Comparison of ENCODE assay signal across 23 cellular contexts in the genomic region with DNA sequence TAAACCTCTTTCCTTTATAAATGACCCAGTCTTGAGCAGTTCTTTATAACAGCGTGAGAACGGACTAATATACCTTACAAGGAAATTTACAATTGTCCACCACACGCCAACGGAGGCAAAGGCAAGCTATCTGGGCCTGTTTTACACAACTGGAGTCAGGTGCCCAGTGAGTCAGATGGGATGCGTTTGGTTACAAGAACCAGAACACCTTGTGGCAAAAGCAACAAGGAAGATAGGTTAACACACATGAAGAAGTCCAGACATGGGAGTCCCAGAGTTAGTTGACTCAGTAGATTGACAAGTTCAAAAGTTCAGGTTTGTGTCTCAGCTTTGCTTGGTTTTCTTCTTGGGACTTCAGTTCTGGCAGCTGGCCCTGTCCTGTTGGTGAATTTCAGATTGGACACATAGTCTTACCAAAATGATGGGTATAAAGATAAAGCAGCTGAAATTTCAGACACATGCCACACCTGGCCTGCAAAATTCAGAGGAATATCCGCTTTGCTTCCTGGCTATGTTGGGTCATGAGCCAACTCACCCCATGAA.
DNase-seq lines count a peak whose midpoint lies in the region; FAIRE-seq and TF ChIP-seq lines count a peak whose summit lies in the region.
"Had no signal": no experiment of that assay in that cellular context is flagged by ENCODE, and none has a peak within 500 bp of the region (broad histone marks: within the 10 kb centered on the region; RNA-seq: fewer than 3 reads in every experiment).

No MANE protein-coding gene starts in this region.

- H3K4me3 ChIP-seq in bronchial epithelial cell (ENCODE audit: low read depth, low read length) (no peak overlapping the region), esophagus muscularis mucosa (no peak overlapping the region)
- H3K4me3 ChIP-seq: A549; BLaER1 treated with 17β-estradiol and CSF1 and Interleukin-3, amounts not matched to agents 10 nM and 100 nM; GM12878; GM23338 had no signal

- H3K9me3 Mint-ChIP-seq in type B pancreatic cell, result peaks cover 5% of the 10 kb centered on the region
- H3K9me3 Mint-ChIP-seq: CD4-positive, alpha-beta T cell; GM23338; H9 had no signal

- H3K27me3 Mint-ChIP-seq in type B pancreatic cell, result no peaks in the 10 kb centered on the region

- H3K4me1 Mint-ChIP-seq in type B pancreatic cell (ENCODE audit: unreplicated experiment), result no peaks in the 10 kb centered on the region
- H3K4me1 Mint-ChIP-seq: CD8-positive, alpha-beta memory T cell; GM23338; H9 had no signal

- H3K4me1 ChIP-seq in esophagus muscularis mucosa, result no peaks in the 10 kb centered on the region
- H3K4me1 ChIP-seq: A549, BE2C had no signal

- no peaks in the 10 kb centered on the region for H3K36me3 Mint-ChIP-seq in type B pancreatic cell
- H3K36me3 Mint-ChIP-seq: CD14-positive monocyte; CD8-positive, alpha-beta memory T cell had no signal

- H3K27ac ChIP-seq in esophagus muscularis mucosa (replicated peaks in 1 of 4), result no peak overlapping the region
- H3K27ac ChIP-seq: A549; BLaER1 treated with 17β-estradiol and CSF1 and Interleukin-3, amounts not matched to agents 10 nM and 100 nM had no signal

- H3K4me3 Mint-ChIP-seq in type B pancreatic cell, result no peak overlapping the region
- H3K4me3 Mint-ChIP-seq: CD14-positive monocyte; CD4-positive, alpha-beta T cell; CD8-positive, alpha-beta memory T cell; GM23338; H9 had no signal

- WGBS in esophagus muscularis mucosa, result 93% methylated on average over 6 of the region's 6 CpGs

- peak; percentile 36 for FAIRE-seq in bronchial epithelial cell (lab: Jason Lieb, UNC)
- FAIRE-seq: A549, D721Med, GM12878 had no signal

- no peak for TF ChIP-seq EP300 in esophagus muscularis mucosa (IDR thresholded peaks at IDR 0.05)

- TF ChIP-seq CTCF in bronchial epithelial cell (IDR thresholded peaks at IDR 0.05; ENCODE audit: insufficient read depth, low read length, severe bottlenecking) (no peak), esophagus muscularis mucosa (IDR thresholded peaks at IDR 0.05) (no peak), type B pancreatic cell (conservative IDR thresholded peaks at IDR 0.05) (no peak)

- DNase-seq in RPMI8226, result peak; percentile 69
- DNase-seq in bronchial epithelial cell (ENCODE audit: low read depth), result no peak
- DNase-seq in esophagus muscularis mucosa (ENCODE audit: extremely low spot score), result peak; percentile 72
- no peak for DNase-seq in type B pancreatic cell (ENCODE audit: extremely low spot score, unreplicated experiment)
- DNase-seq in HuH-7.5 (ENCODE audit: low spot score), result no peak
- DNase-seq in activated effector memory CD4-positive, alpha-beta T cell treated with anti-CD3 and anti-CD28 coated beads, Interleukin-2, amount 50 U/mL, for 16 hours, result no peak
- DNase-seq: 8988T; ACHN; AML-193; BE2C; CD4-positive, alpha-beta T cell; CD8-positive, alpha-beta memory T cell; DMS 273 treated with DMSO at 0.1 percent for 48 hours; DMS79; EL; GDM1; H9 had no signal

- no peak for TF ChIP-seq POLR2A in esophagus muscularis mucosa (IDR thresholded peaks at IDR 0.05; ENCODE audit: low read depth)

- H3K27me3 ChIP-seq in bronchial epithelial cell (ENCODE audit: control insufficient read depth, insufficient read depth, low read length), result no peaks in the 10 kb centered on the region
- H3K27me3 ChIP-seq in esophagus muscularis mucosa, result no peaks in the 10 kb centered on the region
- H3K27me3 ChIP-seq: BLaER1 treated with 17β-estradiol and CSF1 and Interleukin-3, amounts not matched to agents 10 nM and 100 nM had no signal

- H3K36me3 ChIP-seq in bronchial epithelial cell (ENCODE audit: control insufficient read depth, insufficient read depth, low read length) (no peaks in the 10 kb centered on the region), esophagus muscularis mucosa (no peaks in the 10 kb centered on the region)
- H3K36me3 ChIP-seq: BE2C; BLaER1 treated with 17β-estradiol and CSF1 and Interleukin-3, amounts not matched to agents 10 nM and 100 nM had no signal

- intact Hi-C loops in esophagus muscularis mucosa (cut with DNase I), result no loop called here

- H3K27ac Mint-ChIP-seq in type B pancreatic cell, result no peak overlapping the region
- H3K27ac Mint-ChIP-seq: CD14-positive monocyte; CD4-positive, alpha-beta T cell; CD8-positive, alpha-beta memory T cell; GM23338; H9 had no signal

- no peaks in the 10 kb centered on the region for H3K9me3 ChIP-seq in esophagus muscularis mucosa
- H3K9me3 ChIP-seq: A549, BE2C had no signal

Comparison
In these comparisons a context has a peak if more than half of its experiments do, and no peak if none do; other contexts are left out.
1. DNase-seq: peak in RPMI8226 (single experiment) and esophagus muscularis mucosa (single experiment); none in bronchial epithelial cell (single experiment), type B pancreatic cell (single experiment), HuH-7.5 (single experiment) and activated effector memory CD4-positive, alpha-beta T cell treated with anti-CD3 and anti-CD28 coated beads, Interleukin-2, amount 50 U/mL, for 16 hours (single experiment).